In the genomic region with DNA sequence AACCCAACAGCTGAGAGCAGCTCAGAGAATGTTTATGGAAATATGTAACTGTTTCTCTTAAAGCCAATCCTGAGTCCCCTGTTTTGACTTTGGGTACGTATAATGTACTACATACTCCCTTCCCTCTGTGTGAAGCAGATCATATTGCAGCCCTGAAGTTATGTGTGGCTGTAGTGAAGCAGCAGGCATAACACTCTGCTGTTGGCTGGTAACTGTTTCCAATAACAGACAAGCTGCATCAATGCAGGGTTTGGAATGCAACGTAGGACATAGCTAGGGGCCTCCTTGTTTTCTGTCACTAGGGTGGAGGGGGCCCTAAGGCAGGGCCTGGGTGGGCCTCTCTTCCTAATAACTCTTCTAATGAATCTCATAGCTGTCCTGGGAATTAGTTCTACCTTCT, we compare ENCODE assay signal across 19 cellular contexts.
DNase-seq lines count a peak whose midpoint lies in the region; ATAC-seq and TF ChIP-seq lines count a peak whose summit lies in the region.
"Had no signal": no experiment of that assay in that cellular context is flagged by ENCODE, and none has a peak within 500 bp of the region (broad histone marks: within the 10 kb centered on the region; RNA-seq: fewer than 3 reads in every experiment).

No MANE protein-coding gene starts in this region.

- H3K36me3 ChIP-seq in heart right ventricle = no peaks in the 10 kb centered on the region
- H3K36me3 ChIP-seq: HAP-1, upper lobe of right lung had no signal

- peak overlapping the region in 8 of 10 donors; percentile 11 to 69 (median 34) for H3K27ac ChIP-seq in heart right ventricle
- H3K27ac ChIP-seq: upper lobe of right lung had no signal

- no peak for TF ChIP-seq CTCF in heart right ventricle (IDR thresholded peaks at IDR 0.05)

- 36 to 61% methylated on average over 2 of the region's 2 CpGs for WGBS in heart right ventricle, 2 donors

- peak overlapping the region; percentile 14 for H3K27ac Mint-ChIP-seq in T-helper 17 cell
- H3K27ac Mint-ChIP-seq in activated CD4-positive, alpha-beta T cell treated with anti-CD3 and anti-CD28 coated beads, Interleukin-2, amount 10 ng/mL, durations not matched to agents 7 days and 5 days = no peak overlapping the region
- H3K27ac Mint-ChIP-seq: CD4-positive, CD25-positive, alpha-beta regulatory T cell; dendritic cell treated with granulocyte-macrophage colony-stimulating factor and Interleukin-4, amounts not matched to agents 40 ng/mL and 50 ng/mL, for 4 days; stimulated activated naive CD8-positive, alpha-beta T cell treated with anti-CD3 and anti-CD28 coated beads, Interleukin-15, Interleukin-2, amounts not matched to agents 100 ng/mL and 50 ng/mL, for 24 hours had no signal

- H3K4me3 ChIP-seq in heart right ventricle (no peak overlapping the region), skeletal muscle cell (ENCODE audit: low read depth, low read length) (no peak overlapping the region)
- H3K4me3 ChIP-seq: HAP-1, upper lobe of right lung had no signal

- peaks cover 4% of the 10 kb centered on the region for H3K4me1 Mint-ChIP-seq in T-helper 17 cell
- H3K4me1 Mint-ChIP-seq in activated CD4-positive, alpha-beta T cell treated with anti-CD3 and anti-CD28 coated beads, Interleukin-2, amount 10 ng/mL, durations not matched to agents 7 days and 5 days = peaks cover 5% of the 10 kb centered on the region

- DNase-seq in NCI-H2107 treated with DMSO at 0.1 percent for 48 hours (lab: John Stamatoyannopoulos, UW; ENCODE audit: unreplicated experiment) = peak; percentile 8
- no peak for DNase-seq in NCI-H2107 (lab: John Stamatoyannopoulos, UW)
- no peak for DNase-seq in T-helper 17 cell
- no peak for DNase-seq in heart right ventricle
- peak; percentile 29 for DNase-seq in skeletal muscle cell (ENCODE audit: low read depth)
- no peak for DNase-seq in activated CD4-positive, alpha-beta T cell treated with anti-CD3 and anti-CD28 coated beads, Interleukin-2, amount 10 ng/mL, durations not matched to agents 7 days and 5 days
- DNase-seq in midbrain (lab: John Stamatoyannopoulos, UW) = no peak
- DNase-seq: aorta; CD4-positive, CD25-positive, alpha-beta regulatory T cell; glutamatergic neuron; KG1; mammary epithelial cell; NCI-H1092; T-helper 2 cell; upper lobe of right lung had no signal

- H3K27me3 Mint-ChIP-seq in T-helper 17 cell = peaks cover 10% of the 10 kb centered on the region
- no peaks in the 10 kb centered on the region for H3K27me3 Mint-ChIP-seq in activated CD4-positive, alpha-beta T cell treated with anti-CD3 and anti-CD28 coated beads, Interleukin-2, amount 10 ng/mL, durations not matched to agents 7 days and 5 days
- H3K27me3 Mint-ChIP-seq: dendritic cell treated with granulocyte-macrophage colony-stimulating factor and Interleukin-4, amounts not matched to agents 40 ng/mL and 50 ng/mL, for 4 days; stimulated activated naive CD8-positive, alpha-beta T cell treated with anti-CD3 and anti-CD28 coated beads, Interleukin-15, Interleukin-2, amounts not matched to agents 100 ng/mL and 50 ng/mL, for 24 hours had no signal

- no peak overlapping the region for H3K4me3 Mint-ChIP-seq in T-helper 17 cell
- no peak overlapping the region for H3K4me3 Mint-ChIP-seq in activated CD4-positive, alpha-beta T cell treated with anti-CD3 and anti-CD28 coated beads, Interleukin-2, amount 10 ng/mL, durations not matched to agents 7 days and 5 days
- H3K4me3 Mint-ChIP-seq: CD4-positive, CD25-positive, alpha-beta regulatory T cell; dendritic cell treated with granulocyte-macrophage colony-stimulating factor and Interleukin-4, amounts not matched to agents 40 ng/mL and 50 ng/mL, for 4 days; stimulated activated naive CD8-positive, alpha-beta T cell treated with anti-CD3 and anti-CD28 coated beads, Interleukin-15, Interleukin-2, amounts not matched to agents 100 ng/mL and 50 ng/mL, for 24 hours had no signal

- no peak for ATAC-seq in T-helper 17 cell
- ATAC-seq in heart right ventricle = peak; percentile 51 to 91 (median 78)
- ATAC-seq in HG03108 (IDR thresholded peaks at IDR 0.05; ENCODE audit: unreplicated experiment) = no peak
- ATAC-seq: upper lobe of right lung had no signal

- POLR2A ChIA-PET in activated CD4-positive, alpha-beta T cell treated with anti-CD3 and anti-CD28 coated beads, Interleukin-2, amount 10 ng/mL, durations not matched to agents 7 days and 5 days (lab: Charles Lee) = interaction anchor here (0.6 kb wide), 1 partner anchor 771 kb away, joined by 4 read pairs; no protein-coding TSS in a partner anchor

- H3K9me3 ChIP-seq in T-helper 17 cell (ENCODE audit: control insufficient read depth, low read length, poor library complexity, severe bottlenecking) (no peaks in the 10 kb centered on the region), heart right ventricle (no peaks in the 10 kb centered on the region)
- H3K9me3 ChIP-seq: HAP-1, upper lobe of right lung had no signal

- H3K27me3 ChIP-seq in heart right ventricle = no peaks in the 10 kb centered on the region
- H3K27me3 ChIP-seq: upper lobe of right lung had no signal

- peaks cover 0 to 24% (median 10%) of the 10 kb centered on the region in 9 donors for H3K4me1 ChIP-seq in heart right ventricle
- H3K4me1 ChIP-seq: HAP-1 had no signal

- H3K36me3 Mint-ChIP-seq in T-helper 17 cell (ENCODE audit: low read depth) = no peaks in the 10 kb centered on the region
- no peaks in the 10 kb centered on the region for H3K36me3 Mint-ChIP-seq in activated CD4-positive, alpha-beta T cell treated with anti-CD3 and anti-CD28 coated beads, Interleukin-2, amount 10 ng/mL, durations not matched to agents 7 days and 5 days (ENCODE audit: low read depth)
- H3K36me3 Mint-ChIP-seq: CD4-positive, CD25-positive, alpha-beta regulatory T cell had no signal

- intact Hi-C loops in heart right ventricle (cut with DNase I) = loop anchor here in 2 of 10 donors (5.0 to 10.0 kb wide), 2 partner anchors 277 to 280 kb away; a partner anchor contains a TSS

- peaks cover 2% of the 10 kb centered on the region for H3K9me3 Mint-ChIP-seq in activated CD4-positive, alpha-beta T cell treated with anti-CD3 and anti-CD28 coated beads, Interleukin-2, amount 10 ng/mL, durations not matched to agents 7 days and 5 days
- H3K9me3 Mint-ChIP-seq: dendritic cell treated with granulocyte-macrophage colony-stimulating factor and Interleukin-4, amounts not matched to agents 40 ng/mL and 50 ng/mL, for 4 days had no signal

- CTCF ChIA-PET in activated CD4-positive, alpha-beta T cell treated with anti-CD3 and anti-CD28 coated beads, Interleukin-2, amount 10 ng/mL, durations not matched to agents 7 days and 5 days (lab: Charles Lee) = interaction anchor here (1.0 kb wide), 2 partner anchors 20 to 45 kb away, joined by 4 read pairs; no protein-coding TSS in a partner anchor

Comparison
In these comparisons a context has a peak if more than half of its experiments do, and no peak if none do; other contexts are left out.
1. DNase-seq: peak in NCI-H2107 treated with DMSO at 0.1 percent for 48 hours (single experiment) and skeletal muscle cell (single experiment); none in NCI-H2107 (single experiment), T-helper 17 cell (0 of 3), heart right ventricle (0 of 2), activated CD4-positive, alpha-beta T cell treated with anti-CD3 and anti-CD28 coated beads, Interleukin-2, amount 10 ng/mL, durations not matched to agents 7 days and 5 days (single experiment) and midbrain (single experiment).
2. ATAC-seq: peak in heart right ventricle (8 of 8); none in T-helper 17 cell (single experiment) and HG03108 (single experiment).